In genomic region chrX:56729152-56729557, GRCh38 we compare ENCODE assay signal across 8 cellular contexts. TPM values are rescaled to one million over a fixed set of nuclear protein-coding genes. Genes with fewer than 3 reads are reported as not detected.
DNase-seq lines count a peak whose midpoint lies in the region; ATAC-seq and TF ChIP-seq lines count a peak whose summit lies in the region.

TSS of gene NBDY (plus strand) at chrX:56729243. CDS start at chrX:56729354, 111 bp downstream.

- TF ChIP-seq POLR2A in lower leg skin (IDR thresholded peaks at IDR 0.05): no peak

- intact Hi-C loops in lower leg skin (cut with DNase I; ENCODE audit: low total_unique reads): no loop called here

- WGBS in lower leg skin, 2 donors: 1 to 18% methylated on average over 20 to 22 of the region's 22 CpGs

- H3K4me3 ChIP-seq in lower leg skin (ENCODE audit: low read depth, poor library complexity, severe bottlenecking): peak within 1 kb of the TSS; percentile 52

- ATAC-seq in HG02763 (IDR thresholded peaks at IDR 0.05; ENCODE audit: unreplicated experiment): peak; percentile 61
- peak; percentile 74 to 75 for ATAC-seq in activated CD4-positive, CD25-positive, alpha-beta regulatory T cell treated with anti-CD3 and anti-CD28 coated beads, Interleukin-2, amount 50 U/mL, for 24 hours

- TF ChIP-seq CTCF in lower leg skin (IDR thresholded peaks at IDR 0.05): no peak

- peak; percentile 3 for DNase-seq in activated T-cell treated with anti-CD3 and anti-CD28 coated beads for 48 hours (ENCODE audit: low read depth)
- DNase-seq in activated T-cell treated with anti-CD3 and anti-CD28 coated beads for 4 hours: no peak
- DNase-seq in NCI-H2171 (lab: John Stamatoyannopoulos, UW): peak; percentile 42
- peak; percentile 11 for DNase-seq in effector CD4-positive, alpha-beta T cell
- DNase-seq in lower leg skin (ENCODE audit: low spot score in 2 of 2): peak; percentile 15 to 84
- DNase-seq in stimulated activated CD8-positive, alpha-beta memory T cell treated with anti-CD3 and anti-CD28 coated beads, Interleukin-2, amount 100 ng/mL, for 48 hours (ENCODE audit: low read depth in 2 of 2): peak; percentile 10 to 13

RNA-seq across cellular contexts. Expression of gene NBDY, which starts in this region (rescaled TPM):
- total RNA-seq in lower leg skin: 10 to 100 TPM; 13.7 to 23.5 (median 16.6) TPM
